Comparison of ENCODE assay signal across 15 cellular contexts in the genomic region with DNA sequence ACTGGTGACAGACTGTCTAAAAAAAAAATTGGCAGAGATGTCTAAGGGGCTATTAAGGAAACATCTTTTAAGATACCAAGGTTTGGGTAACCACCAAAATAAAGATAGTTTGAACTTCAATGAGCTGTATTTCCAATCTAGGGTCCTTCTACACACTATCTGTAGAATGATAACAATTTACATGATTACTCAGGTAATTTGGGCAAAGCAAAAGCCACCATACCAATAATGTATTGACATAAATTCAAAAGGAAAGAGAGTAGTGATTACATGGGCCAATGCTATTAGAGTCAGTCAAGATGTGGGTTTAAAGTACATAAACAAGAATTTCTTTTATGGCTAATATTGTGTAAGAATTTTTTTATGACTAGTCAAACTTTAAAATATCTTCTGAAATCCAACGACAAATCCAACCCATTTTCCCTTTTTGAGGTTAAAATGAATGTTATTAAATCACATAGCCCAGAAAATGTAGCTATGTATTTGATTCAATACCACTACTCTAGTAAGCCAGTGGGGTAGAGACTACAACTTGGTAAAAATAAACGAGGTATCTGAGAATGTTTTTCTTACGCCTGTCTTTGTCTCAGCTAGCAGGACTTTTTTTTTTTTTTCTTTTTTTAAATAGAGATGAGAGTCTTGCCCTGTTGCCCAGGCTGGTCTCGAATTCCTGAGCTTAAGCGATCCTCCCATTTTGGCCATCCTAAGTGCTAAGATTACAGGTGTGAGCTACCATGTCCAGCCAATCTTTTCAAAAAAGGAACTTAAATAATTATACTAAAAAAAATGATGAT.
"Had no signal": no experiment of that assay in that cellular context is flagged by ENCODE, and none has a peak within 500 bp of the region (broad histone marks: within the 10 kb centered on the region; RNA-seq: fewer than 3 reads in every experiment).

No MANE protein-coding gene starts in this region.

- H3K4me1 ChIP-seq: body of pancreas, tibial artery, uterus had no signal

- DNase-seq: activated CD4-positive, alpha-beta T cell treated with anti-CD3 and anti-CD28 coated beads for 48 hours; activated naive CD4-positive, alpha-beta T cell treated with anti-CD3 and anti-CD28 coated beads for 36 hours; body of pancreas; central memory CD4-positive, alpha-beta T cell; cortex of kidney; effector CD8-positive, alpha-beta T cell; erythroblast; left ventricle myocardium superior; retina; tibial artery; uterus had no signal

- H3K27me3 Mint-ChIP-seq: activated T-helper 17 cell treated with anti-CD3 and anti-CD28 coated beads, Interleukin-2, amount 50 U/mL, for 72 hours had no signal

- H3K27me3 ChIP-seq: body of pancreas, hepatocyte, tibial artery, uterus had no signal

- H2AFZ ChIP-seq: hepatocyte, parathyroid adenoma had no signal

- H3K9me3 Mint-ChIP-seq: activated naive CD4-positive, alpha-beta T cell treated with anti-CD3 and anti-CD28 coated beads for 36 hours; activated T-helper 17 cell treated with anti-CD3 and anti-CD28 coated beads, Interleukin-2, amount 50 U/mL, for 72 hours had no signal

- H3K27ac Mint-ChIP-seq: activated naive CD4-positive, alpha-beta T cell treated with anti-CD3 and anti-CD28 coated beads for 36 hours; activated T-helper 17 cell treated with anti-CD3 and anti-CD28 coated beads, Interleukin-2, amount 50 U/mL, for 72 hours had no signal

- H3K9me3 ChIP-seq: body of pancreas, tibial artery, uterus had no signal

- H3K36me3 ChIP-seq: uterus had no signal

- H3K9ac ChIP-seq: parathyroid adenoma had no signal

- H3K4me3 Mint-ChIP-seq: activated naive CD4-positive, alpha-beta T cell treated with anti-CD3 and anti-CD28 coated beads for 36 hours; activated T-helper 17 cell treated with anti-CD3 and anti-CD28 coated beads, Interleukin-2, amount 50 U/mL, for 72 hours had no signal

- ATAC-seq: activated T-helper 17 cell treated with anti-CD3 and anti-CD28 coated beads, Interleukin-2, amount 50 U/mL, for 72 hours; body of pancreas; left ventricle myocardium superior had no signal

- H3K79me2 ChIP-seq: parathyroid adenoma had no signal

- H3K27ac ChIP-seq: body of pancreas, hepatocyte, parathyroid adenoma, skin epidermis, tibial artery, uterus had no signal

- H3K4me3 ChIP-seq: body of pancreas, hepatocyte, skin epidermis, tibial artery, uterus had no signal

- H3K4me2 ChIP-seq: hepatocyte had no signal
